In the genomic region with DNA sequence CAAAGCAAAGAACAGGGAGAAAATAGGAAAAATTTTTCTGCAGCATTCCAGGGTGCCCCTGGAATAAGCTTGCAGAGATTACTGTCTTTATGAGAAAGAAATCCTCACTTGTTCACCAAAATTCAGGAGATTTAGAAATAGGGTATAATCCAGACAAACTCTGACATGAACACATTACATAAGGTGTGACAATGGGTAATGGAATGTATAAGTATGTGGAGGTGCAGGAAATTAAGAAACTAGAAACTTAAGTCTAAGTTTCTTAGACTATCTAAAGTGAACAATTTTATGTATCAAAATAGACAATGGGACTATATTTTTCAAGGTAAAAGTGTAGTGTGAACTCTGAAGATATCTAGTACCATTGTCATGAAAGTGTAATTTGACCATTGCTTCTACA, we compare ENCODE assay signal across 41 cellular contexts.
"Had no signal": no experiment of that assay in that cellular context is flagged by ENCODE, and none has a peak within 500 bp of the region (broad histone marks: within the 10 kb centered on the region; RNA-seq: fewer than 3 reads in every experiment).

No MANE protein-coding gene starts in this region.

- H3K27ac ChIP-seq: ascending aorta, body of pancreas, brain microvascular endothelial cell, breast epithelium, cardiac muscle cell, WERI-Rb-1 had no signal

- H3K4me3 ChIP-seq: ascending aorta, body of pancreas, breast epithelium, cardiac muscle cell had no signal

- H3K4me1 Mint-ChIP-seq: activated CD4-positive, alpha-beta memory T cell treated with anti-CD3 and anti-CD28 coated beads, Interleukin-2, amount 10 ng/mL, durations not matched to agents 7 days and 5 days; activated CD4-positive, alpha-beta T cell treated with anti-CD3 and anti-CD28 coated beads for 36 hours; activated CD4-positive, alpha-beta T cell treated with anti-CD3 and anti-CD28 coated beads, Interleukin-2, amount 10 ng/mL, durations not matched to agents 7 days and 5 days; activated CD8-positive, alpha-beta memory T cell treated with anti-CD3 and anti-CD28 coated beads, Interleukin-2, amount 10 ng/mL, durations not matched to agents 7 days and 5 days; activated naive CD4-positive, alpha-beta T cell treated with anti-CD3 and anti-CD28 coated beads, Interleukin-2, amount 10 ng/mL, durations not matched to agents 7 days and 5 days; activated naive CD4-positive, alpha-beta T cell treated with anti-CD3 and anti-CD28 coated beads, Interleukin-2, amount 50 U/mL, for 24 hours; activated naive CD8-positive, alpha-beta T cell treated with anti-CD3 and anti-CD28 coated beads, Interleukin-2, amount 10 ng/mL, durations not matched to agents 7 days and 5 days; activated naive CD8-positive, alpha-beta T cell treated with anti-CD3 and anti-CD28 coated beads, Interleukin-2, amount 50 U/mL, for 24 hours; central memory CD8-positive, alpha-beta T cell; WTC11 had no signal

- H3K27me3 Mint-ChIP-seq: activated CD4-positive, alpha-beta memory T cell treated with anti-CD3 and anti-CD28 coated beads, Interleukin-2, amount 10 ng/mL, durations not matched to agents 7 days and 5 days; activated CD4-positive, alpha-beta T cell treated with anti-CD3 and anti-CD28 coated beads for 36 hours; activated CD4-positive, alpha-beta T cell treated with anti-CD3 and anti-CD28 coated beads, Interleukin-2, amount 10 ng/mL, durations not matched to agents 7 days and 5 days; activated CD8-positive, alpha-beta memory T cell treated with anti-CD3 and anti-CD28 coated beads, Interleukin-2, amount 10 ng/mL, durations not matched to agents 7 days and 5 days; activated naive CD4-positive, alpha-beta T cell treated with anti-CD3 and anti-CD28 coated beads, Interleukin-2, amount 10 ng/mL, durations not matched to agents 7 days and 5 days; activated naive CD4-positive, alpha-beta T cell treated with anti-CD3 and anti-CD28 coated beads, Interleukin-2, amount 50 U/mL, for 24 hours; activated naive CD8-positive, alpha-beta T cell treated with anti-CD3 and anti-CD28 coated beads, Interleukin-2, amount 10 ng/mL, durations not matched to agents 7 days and 5 days; activated T-cell treated with anti-CD3 and anti-CD28 coated beads, Interleukin-2, amount 50 U/mL, for 24 hours; central memory CD8-positive, alpha-beta T cell had no signal

- H3K9me3 ChIP-seq: ascending aorta, body of pancreas, breast epithelium had no signal

- ATAC-seq: activated CD4-positive, alpha-beta T cell treated with anti-CD3 and anti-CD28 coated beads for 36 hours; activated CD4-positive, CD25-positive, alpha-beta regulatory T cell treated with anti-CD3 and anti-CD28 coated beads, Interleukin-2, amount 50 U/mL, for 24 hours; activated CD8-positive, alpha-beta memory T cell treated with anti-CD3 and anti-CD28 coated beads, Interleukin-2, amount 10 ng/mL, durations not matched to agents 7 days and 5 days; activated CD8-positive, alpha-beta T cell treated with anti-CD3 and anti-CD28 coated beads, Interleukin-2, amount 10 ng/mL, durations not matched to agents 7 days and 5 days; activated naive CD8-positive, alpha-beta T cell treated with anti-CD3 and anti-CD28 coated beads, Interleukin-2, amount 50 U/mL, for 24 hours; body of pancreas; WTC11 had no signal

- H3K27me3 ChIP-seq: ascending aorta, body of pancreas, brain microvascular endothelial cell, breast epithelium, cardiac muscle cell had no signal

- DNase-seq: activated CD4-positive, alpha-beta memory T cell treated with anti-CD3 and anti-CD28 coated beads, Interleukin-2, amount 10 ng/mL, durations not matched to agents 7 days and 5 days; activated CD4-positive, alpha-beta T cell treated with anti-CD3 and anti-CD28 coated beads for 1 hour; activated CD4-positive, alpha-beta T cell treated with anti-CD3 and anti-CD28 coated beads for 36 hours; activated CD4-positive, alpha-beta T cell treated with anti-CD3 and anti-CD28 coated beads for 48 hours; activated CD4-positive, alpha-beta T cell treated with anti-CD3 and anti-CD28 coated beads, Interleukin-2, amount 10 ng/mL, durations not matched to agents 7 days and 5 days; activated CD4-positive, alpha-beta T cell treated with anti-CD3 and anti-CD28 coated beads, Interleukin-2, amount 50 U/mL, for 48 hours; activated CD4-positive, CD25-positive, alpha-beta regulatory T cell; activated CD8-positive, alpha-beta memory T cell treated with anti-CD3 and anti-CD28 coated beads for 24 hours; activated CD8-positive, alpha-beta memory T cell treated with anti-CD3 and anti-CD28 coated beads, Interleukin-2, amount 10 ng/mL, durations not matched to agents 7 days and 5 days; activated CD8-positive, alpha-beta memory T cell treated with anti-CD3 and anti-CD28 coated beads, Interleukin-2, amount 50 U/mL, for 48 hours; activated CD8-positive, alpha-beta T cell treated with anti-CD3 and anti-CD28 coated beads, Interleukin-2, amount 10 ng/mL, durations not matched to agents 7 days and 5 days; activated effector memory CD4-positive, alpha-beta T cell treated with Interleukin-2 at 50 U/mL for 16 hours; activated gamma-delta T cell; activated naive CD4-positive, alpha-beta T cell treated with anti-CD3 and anti-CD28 coated beads, Interleukin-2, amount 10 ng/mL, durations not matched to agents 7 days and 5 days; activated naive CD4-positive, alpha-beta T cell treated with Interleukin-2 at 50 U/mL for 16 hours; activated naive CD8-positive, alpha-beta T cell treated with anti-CD3 and anti-CD28 coated beads, Interleukin-2, amount 10 ng/mL, durations not matched to agents 7 days and 5 days; activated naive CD8-positive, alpha-beta T cell treated with anti-CD3 and anti-CD28 coated beads, Interleukin-2, amount 50 U/mL, for 24 hours; activated T-cell treated with anti-CD3 and anti-CD28 coated beads, Interleukin-2, amount 50 U/mL, for 24 hours; activated T-cell treated with anti-CD3 and anti-CD28 coated beads, Interleukin-2, amount 50 U/mL, for 48 hours; amygdala; anterior cingulate cortex; body of pancreas; brain microvascular endothelial cell; caudate nucleus; SW 1271; T-helper 1 cell; T-helper 2 cell; T-helper 9 cell; WERI-Rb-1 had no signal

- H3K4me1 ChIP-seq: ascending aorta, breast epithelium had no signal

- FAIRE-seq: TTC549 had no signal

- H3K36me3 Mint-ChIP-seq: activated CD8-positive, alpha-beta memory T cell treated with anti-CD3 and anti-CD28 coated beads, Interleukin-2, amount 10 ng/mL, durations not matched to agents 7 days and 5 days; activated naive CD4-positive, alpha-beta T cell treated with anti-CD3 and anti-CD28 coated beads, Interleukin-2, amount 10 ng/mL, durations not matched to agents 7 days and 5 days; activated naive CD4-positive, alpha-beta T cell treated with anti-CD3 and anti-CD28 coated beads, Interleukin-2, amount 50 U/mL, for 24 hours; activated naive CD8-positive, alpha-beta T cell; activated naive CD8-positive, alpha-beta T cell treated with anti-CD3 and anti-CD28 coated beads, Interleukin-2, amount 10 ng/mL, durations not matched to agents 7 days and 5 days; WTC11 had no signal

- H3K4me3 Mint-ChIP-seq: activated CD4-positive, alpha-beta memory T cell treated with anti-CD3 and anti-CD28 coated beads, Interleukin-2, amount 10 ng/mL, durations not matched to agents 7 days and 5 days; activated CD4-positive, alpha-beta T cell treated with anti-CD3 and anti-CD28 coated beads for 36 hours; activated CD4-positive, alpha-beta T cell treated with anti-CD3 and anti-CD28 coated beads, Interleukin-2, amount 10 ng/mL, durations not matched to agents 7 days and 5 days; activated CD8-positive, alpha-beta memory T cell treated with anti-CD3 and anti-CD28 coated beads, Interleukin-2, amount 10 ng/mL, durations not matched to agents 7 days and 5 days; activated CD8-positive, alpha-beta T cell treated with anti-CD3 and anti-CD28 coated beads, Interleukin-2, amount 10 ng/mL, durations not matched to agents 7 days and 5 days; activated naive CD4-positive, alpha-beta T cell treated with anti-CD3 and anti-CD28 coated beads, Interleukin-2, amount 10 ng/mL, durations not matched to agents 7 days and 5 days; activated naive CD4-positive, alpha-beta T cell treated with anti-CD3 and anti-CD28 coated beads, Interleukin-2, amount 50 U/mL, for 24 hours; activated naive CD8-positive, alpha-beta T cell; activated naive CD8-positive, alpha-beta T cell treated with anti-CD3 and anti-CD28 coated beads, Interleukin-2, amount 10 ng/mL, durations not matched to agents 7 days and 5 days; activated naive CD8-positive, alpha-beta T cell treated with anti-CD3 and anti-CD28 coated beads, Interleukin-2, amount 50 U/mL, for 24 hours; activated T-cell treated with anti-CD3 and anti-CD28 coated beads, Interleukin-2, amount 50 U/mL, for 24 hours; central memory CD8-positive, alpha-beta T cell; T-helper 1 cell treated with Interleukin-12 subunit alpha and Interleukin-12 subunit beta and Interleukin-4 antibody, amounts not matched to agents 30 μg/mL and 1 μg/mL, for 36 hours; T-helper 2 cell treated with Interferon-gamma antibody and Interleukin-4, amounts not matched to agents 5 μg/mL and 100 μg/mL, for 36 hours; WTC11 had no signal

- H3K9me3 Mint-ChIP-seq: activated CD4-positive, alpha-beta memory T cell treated with anti-CD3 and anti-CD28 coated beads, Interleukin-2, amount 10 ng/mL, durations not matched to agents 7 days and 5 days; activated CD4-positive, alpha-beta T cell treated with anti-CD3 and anti-CD28 coated beads, Interleukin-2, amount 10 ng/mL, durations not matched to agents 7 days and 5 days; activated naive CD4-positive, alpha-beta T cell treated with anti-CD3 and anti-CD28 coated beads, Interleukin-2, amount 10 ng/mL, durations not matched to agents 7 days and 5 days; activated naive CD4-positive, alpha-beta T cell treated with anti-CD3 and anti-CD28 coated beads, Interleukin-2, amount 50 U/mL, for 24 hours; activated naive CD8-positive, alpha-beta T cell treated with anti-CD3 and anti-CD28 coated beads, Interleukin-2, amount 10 ng/mL, durations not matched to agents 7 days and 5 days; activated naive CD8-positive, alpha-beta T cell treated with anti-CD3 and anti-CD28 coated beads, Interleukin-2, amount 50 U/mL, for 24 hours; activated T-cell treated with anti-CD3 and anti-CD28 coated beads, Interleukin-2, amount 50 U/mL, for 24 hours; activated T-helper 2 cell treated with anti-CD3 and anti-CD28 coated beads, Interferon-gamma antibody, Interleukin-2, Interleukin-4, amounts not matched to agents 10 μg/mL and 5 μg/mL and 100 μg/mL, durations not matched to agents 14 hours and 24 hours and 36 hours; T-helper 1 cell treated with Interleukin-12 subunit alpha and Interleukin-12 subunit beta and Interleukin-4 antibody, amounts not matched to agents 30 μg/mL and 1 μg/mL, for 36 hours; T-helper 2 cell treated with Interferon-gamma antibody and Interleukin-4, amounts not matched to agents 5 μg/mL and 100 μg/mL, for 36 hours had no signal

- H3K27ac Mint-ChIP-seq: activated CD4-positive, alpha-beta memory T cell treated with anti-CD3 and anti-CD28 coated beads, Interleukin-2, amount 10 ng/mL, durations not matched to agents 7 days and 5 days; activated CD4-positive, alpha-beta T cell treated with anti-CD3 and anti-CD28 coated beads for 36 hours; activated CD4-positive, alpha-beta T cell treated with anti-CD3 and anti-CD28 coated beads, Interleukin-2, amount 10 ng/mL, durations not matched to agents 7 days and 5 days; activated CD8-positive, alpha-beta memory T cell treated with anti-CD3 and anti-CD28 coated beads, Interleukin-2, amount 10 ng/mL, durations not matched to agents 7 days and 5 days; activated CD8-positive, alpha-beta T cell treated with anti-CD3 and anti-CD28 coated beads, Interleukin-2, amount 10 ng/mL, durations not matched to agents 7 days and 5 days; activated naive CD4-positive, alpha-beta T cell treated with anti-CD3 and anti-CD28 coated beads, Interleukin-2, amount 10 ng/mL, durations not matched to agents 7 days and 5 days; activated naive CD4-positive, alpha-beta T cell treated with anti-CD3 and anti-CD28 coated beads, Interleukin-2, amount 50 U/mL, for 24 hours; activated naive CD8-positive, alpha-beta T cell; activated naive CD8-positive, alpha-beta T cell treated with anti-CD3 and anti-CD28 coated beads, Interleukin-2, amount 10 ng/mL, durations not matched to agents 7 days and 5 days; activated naive CD8-positive, alpha-beta T cell treated with anti-CD3 and anti-CD28 coated beads, Interleukin-2, amount 50 U/mL, for 24 hours; activated T-cell treated with anti-CD3 and anti-CD28 coated beads, Interleukin-2, amount 50 U/mL, for 24 hours; activated T-helper 2 cell treated with anti-CD3 and anti-CD28 coated beads, Interferon-gamma antibody, Interleukin-2, Interleukin-4, amounts not matched to agents 10 μg/mL and 5 μg/mL and 100 μg/mL, durations not matched to agents 14 hours and 24 hours and 36 hours; T-helper 1 cell treated with Interleukin-12 subunit alpha and Interleukin-12 subunit beta and Interleukin-4 antibody, amounts not matched to agents 30 μg/mL and 1 μg/mL, for 36 hours; T-helper 2 cell treated with Interferon-gamma antibody and Interleukin-4, amounts not matched to agents 5 μg/mL and 100 μg/mL, for 36 hours; WTC11 had no signal

- H3K36me3 ChIP-seq: ascending aorta, brain microvascular endothelial cell, breast epithelium, cardiac muscle cell, WERI-Rb-1 had no signal
